2 cellular contexts compared by ENCODE assay signal in the genomic region with DNA sequence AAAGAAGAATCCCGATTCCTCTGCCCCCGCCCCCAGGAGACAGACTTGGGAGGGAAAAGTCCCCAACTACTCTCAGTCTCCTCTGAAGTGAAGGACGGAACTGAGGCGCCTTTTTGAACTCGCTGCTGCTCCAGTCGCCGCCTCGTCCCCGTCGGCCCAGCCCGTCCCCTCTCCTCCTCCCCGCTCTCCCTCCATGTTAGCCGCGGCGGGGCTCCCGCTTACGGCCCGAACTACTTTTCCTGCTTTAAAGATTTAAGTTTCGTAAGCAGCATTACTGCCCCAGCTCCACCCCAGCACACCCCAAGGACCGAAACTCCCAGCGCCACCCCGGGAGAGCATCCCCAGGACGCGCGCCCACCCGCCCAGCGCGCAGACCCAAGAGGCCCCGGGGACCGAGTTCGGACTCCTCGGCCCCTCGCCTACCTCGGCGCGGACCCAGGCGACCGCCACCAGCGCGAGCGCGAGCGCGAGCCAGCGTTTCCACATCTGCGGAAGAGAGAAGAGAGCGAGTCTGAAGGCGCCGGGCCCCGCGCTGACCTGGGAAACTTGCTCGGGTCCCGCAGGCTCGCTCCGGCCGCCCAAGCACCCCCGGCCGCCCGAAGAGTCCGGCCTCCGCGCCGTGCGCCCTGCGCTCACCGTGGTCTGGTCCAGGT.
TF ChIP-seq lines count a peak whose summit lies in the region.

No MANE protein-coding gene starts in this region.

TF ChIP-seq in GM23338, 12 proteins besides CTCF, POLR2A, EP300 and RAD21 (continues in another document):
- TF ChIP-seq POLR2AphosphoS5 (IDR thresholded peaks at IDR 0.05; ENCODE audit: low read depth) (no peak), CREB1 (CRISPR knock-in tag; IDR thresholded peaks at IDR 0.05; ENCODE audit: low read depth) (no peak), EZH2 (IDR thresholded peaks at IDR 0.05; ENCODE audit: low read depth, unreplicated experiment) (no peak), ZNF114 (CRISPR knock-in tag; IDR thresholded peaks at IDR 0.05) (no peak), ZNF331 (CRISPR knock-in tag; IDR thresholded peaks at IDR 0.05; ENCODE audit: low read depth) (no peak), EZH2phosphoT487 (IDR thresholded peaks at IDR 0.05; ENCODE audit: unreplicated experiment) (no peak)
- TF ChIP-seq, protein P1, sequence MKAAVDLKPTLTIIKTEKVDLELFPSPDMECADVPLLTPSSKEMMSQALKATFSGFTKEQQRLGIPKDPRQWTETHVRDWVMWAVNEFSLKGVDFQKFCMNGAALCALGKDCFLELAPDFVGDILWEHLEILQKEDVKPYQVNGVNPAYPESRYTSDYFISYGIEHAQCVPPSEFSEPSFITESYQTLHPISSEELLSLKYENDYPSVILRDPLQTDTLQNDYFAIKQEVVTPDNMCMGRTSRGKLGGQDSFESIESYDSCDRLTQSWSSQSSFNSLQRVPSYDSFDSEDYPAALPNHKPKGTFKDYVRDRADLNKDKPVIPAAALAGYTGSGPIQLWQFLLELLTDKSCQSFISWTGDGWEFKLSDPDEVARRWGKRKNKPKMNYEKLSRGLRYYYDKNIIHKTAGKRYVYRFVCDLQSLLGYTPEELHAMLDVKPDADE (IDR thresholded peaks at IDR 0.05): no peak
- TF ChIP-seq, protein P2, sequence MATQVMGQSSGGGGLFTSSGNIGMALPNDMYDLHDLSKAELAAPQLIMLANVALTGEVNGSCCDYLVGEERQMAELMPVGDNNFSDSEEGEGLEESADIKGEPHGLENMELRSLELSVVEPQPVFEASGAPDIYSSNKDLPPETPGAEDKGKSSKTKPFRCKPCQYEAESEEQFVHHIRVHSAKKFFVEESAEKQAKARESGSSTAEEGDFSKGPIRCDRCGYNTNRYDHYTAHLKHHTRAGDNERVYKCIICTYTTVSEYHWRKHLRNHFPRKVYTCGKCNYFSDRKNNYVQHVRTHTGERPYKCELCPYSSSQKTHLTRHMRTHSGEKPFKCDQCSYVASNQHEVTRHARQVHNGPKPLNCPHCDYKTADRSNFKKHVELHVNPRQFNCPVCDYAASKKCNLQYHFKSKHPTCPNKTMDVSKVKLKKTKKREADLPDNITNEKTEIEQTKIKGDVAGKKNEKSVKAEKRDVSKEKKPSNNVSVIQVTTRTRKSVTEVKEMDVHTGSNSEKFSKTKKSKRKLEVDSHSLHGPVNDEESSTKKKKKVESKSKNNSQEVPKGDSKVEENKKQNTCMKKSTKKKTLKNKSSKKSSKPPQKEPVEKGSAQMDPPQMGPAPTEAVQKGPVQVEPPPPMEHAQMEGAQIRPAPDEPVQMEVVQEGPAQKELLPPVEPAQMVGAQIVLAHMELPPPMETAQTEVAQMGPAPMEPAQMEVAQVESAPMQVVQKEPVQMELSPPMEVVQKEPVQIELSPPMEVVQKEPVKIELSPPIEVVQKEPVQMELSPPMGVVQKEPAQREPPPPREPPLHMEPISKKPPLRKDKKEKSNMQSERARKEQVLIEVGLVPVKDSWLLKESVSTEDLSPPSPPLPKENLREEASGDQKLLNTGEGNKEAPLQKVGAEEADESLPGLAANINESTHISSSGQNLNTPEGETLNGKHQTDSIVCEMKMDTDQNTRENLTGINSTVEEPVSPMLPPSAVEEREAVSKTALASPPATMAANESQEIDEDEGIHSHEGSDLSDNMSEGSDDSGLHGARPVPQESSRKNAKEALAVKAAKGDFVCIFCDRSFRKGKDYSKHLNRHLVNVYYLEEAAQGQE (IDR thresholded peaks at IDR 0.05; ENCODE audit: unreplicated experiment): no peak

TF ChIP-seq in endothelial cell of umbilical vein, 7 proteins besides CTCF, POLR2A, EP300 and RAD21:
- TF ChIP-seq JUN (IDR thresholded peaks at IDR 0.05; ENCODE audit: borderline replicate concordance, insufficient read depth, insufficient read length, low read depth): no peak
- no peak for TF ChIP-seq FOS (IDR thresholded peaks at IDR 0.05; ENCODE audit: borderline replicate concordance, insufficient read depth, low read length)
TF ChIP-seq in endothelial cell of umbilical vein: peak in this region for 0.
